In genomic region chr3:157104521-157104920, GRCh38 we compare ENCODE assay signal across 10 cellular contexts. TPM values are rescaled to one million over a fixed set of nuclear protein-coding genes. Genes with fewer than 3 reads are reported as not detected.
DNase-seq lines count a peak whose midpoint lies in the region; ATAC-seq, FAIRE-seq and TF ChIP-seq lines count a peak whose summit lies in the region.
"Had no signal": no experiment of that assay in that cellular context is flagged by ENCODE, and none has a peak within 500 bp of the region (broad histone marks: within the 10 kb centered on the region; RNA-seq: fewer than 3 reads in every experiment).

No MANE protein-coding gene starts in this region.

- CTCF ChIA-PET in CD8-positive, alpha-beta memory T cell (lab: Charles Lee) = interaction anchor here (1.2 kb wide), 1 partner anchor 24 kb away, joined by 4 read pairs; no protein-coding TSS in a partner anchor

- FAIRE-seq in astrocyte (lab: Jason Lieb, UNC) = no peak

- peak overlapping the region in 5 of 8 donors; percentile 66 to 98 (median 81) for H3K27ac Mint-ChIP-seq in CD8-positive, alpha-beta memory T cell
- H3K27ac Mint-ChIP-seq in HFFc6 (no peak overlapping the region), astrocyte (ENCODE audit: unreplicated experiment) (peak overlapping the region; percentile 2)

- H3K9me3 Mint-ChIP-seq in CD8-positive, alpha-beta memory T cell = no peaks in the 10 kb centered on the region
- H3K9me3 Mint-ChIP-seq in HFFc6 = no peaks in the 10 kb centered on the region
- peaks cover 2% of the 10 kb centered on the region for H3K9me3 Mint-ChIP-seq in astrocyte (ENCODE audit: unreplicated experiment)

- no peaks in the 10 kb centered on the region for H3K27me3 Mint-ChIP-seq in CD8-positive, alpha-beta memory T cell
- H3K27me3 Mint-ChIP-seq in HFFc6 (ENCODE audit: insufficient read depth) = peaks cover 2% of the 10 kb centered on the region; the same call in 1 of the 2 replicates
- peaks cover 15% of the 10 kb centered on the region for H3K27me3 Mint-ChIP-seq in astrocyte (ENCODE audit: low read depth, unreplicated experiment)

- no peak overlapping the region for H3K4me3 Mint-ChIP-seq in CD8-positive, alpha-beta memory T cell
- H3K4me3 Mint-ChIP-seq in HFFc6 (no peak overlapping the region), astrocyte (ENCODE audit: unreplicated experiment) (no peak overlapping the region)

- peak; percentile 40 for ATAC-seq in omental fat pad (ENCODE audit: low FRiP score)
- no peak for ATAC-seq in GM21447 (IDR thresholded peaks at IDR 0.05; ENCODE audit: unreplicated experiment)
- ATAC-seq in GM21381 (IDR thresholded peaks at IDR 0.05; ENCODE audit: unreplicated experiment) = no peak
- no peak for ATAC-seq in sciatic nerve

- H3K4me1 Mint-ChIP-seq in CD8-positive, alpha-beta memory T cell = peaks cover 25 to 30% (median 30%) of the 10 kb centered on the region in 3 donors
- peaks cover 27% of the 10 kb centered on the region for H3K4me1 Mint-ChIP-seq in HFFc6 (ENCODE audit: low read depth)
- no peaks in the 10 kb centered on the region for H3K4me1 Mint-ChIP-seq in astrocyte (ENCODE audit: low read depth, unreplicated experiment)

- H3K9me3 ChIP-seq in CD8-positive, alpha-beta memory T cell (ENCODE audit: low read length) = no peaks in the 10 kb centered on the region
- no peaks in the 10 kb centered on the region for H3K9me3 ChIP-seq in astrocyte (ENCODE audit: insufficient read depth, low read depth, low read length)
- H3K9me3 ChIP-seq: colonic mucosa, MG63 had no signal

- no peaks in the 10 kb centered on the region for H4K20me1 ChIP-seq in astrocyte (ENCODE audit: insufficient read depth, low read length)

- intact Hi-C loops in sciatic nerve (cut with DNase I) = no loop called here

- H3K27ac ChIP-seq in CD8-positive, alpha-beta memory T cell (ENCODE audit: low read depth, low read length) = no peak overlapping the region
- no peak overlapping the region for H3K27ac ChIP-seq in astrocyte (ENCODE audit: low read depth, low read length)
- H3K27ac ChIP-seq: colonic mucosa had no signal

- TF ChIP-seq CTCF in HFFc6 (IDR thresholded peaks at IDR 0.05) (no peak), astrocyte (IDR thresholded peaks at IDR 0.05; ENCODE audit: insufficient read depth, low read depth, low read length) (no peak), omental fat pad (IDR thresholded peaks at IDR 0.05) (no peak)

- H3K36me3 ChIP-seq in CD8-positive, alpha-beta memory T cell (ENCODE audit: insufficient read depth, low read length) = no peaks in the 10 kb centered on the region
- H3K36me3 ChIP-seq in astrocyte (ENCODE audit: insufficient read depth, low read length) = no peaks in the 10 kb centered on the region
- H3K36me3 ChIP-seq: colonic mucosa, MG63 had no signal

- no peak for DNase-seq in CD8-positive, alpha-beta memory T cell
- peak; percentile 51 for DNase-seq in HFFc6
- DNase-seq in astrocyte (ENCODE audit: low read depth) = no peak
- no peak for DNase-seq in omental fat pad (ENCODE audit: low spot score)
- DNase-seq in sciatic nerve (ENCODE audit: low spot score) = no peak
- DNase-seq: colonic mucosa, MG63, NCI-H2171 had no signal

- H3K4me3 ChIP-seq in CD8-positive, alpha-beta memory T cell (ENCODE audit: low read length) = no peak overlapping the region
- no peak overlapping the region for H3K4me3 ChIP-seq in astrocyte (ENCODE audit: insufficient read depth, low read depth, low read length)
- H3K4me3 ChIP-seq: colonic mucosa, MG63 had no signal

- no peak overlapping the region for H2AFZ ChIP-seq in astrocyte (ENCODE audit: low read depth, low read length)

- POLR2A ChIA-PET in CD8-positive, alpha-beta memory T cell (lab: Charles Lee) = no interaction called here

- no peaks in the 10 kb centered on the region for H3K36me3 Mint-ChIP-seq in CD8-positive, alpha-beta memory T cell
- H3K36me3 Mint-ChIP-seq in HFFc6 (ENCODE audit: low read depth) (no peaks in the 10 kb centered on the region), astrocyte (ENCODE audit: low read depth, unreplicated experiment) (peaks cover 2% of the 10 kb centered on the region)

- H3K9ac ChIP-seq in astrocyte (ENCODE audit: low read length) = no peak overlapping the region

- H3K4me1 ChIP-seq in CD8-positive, alpha-beta memory T cell (ENCODE audit: insufficient read depth, low read length) = peaks cover 16% of the 10 kb centered on the region
- peaks cover 4% of the 10 kb centered on the region for H3K4me1 ChIP-seq in astrocyte (ENCODE audit: insufficient read depth, low read length)
- H3K4me1 ChIP-seq: colonic mucosa had no signal

- no peaks in the 10 kb centered on the region for H3K79me2 ChIP-seq in astrocyte (ENCODE audit: insufficient read depth, low read length)

- no peaks in the 10 kb centered on the region for H3K27me3 ChIP-seq in CD8-positive, alpha-beta memory T cell (ENCODE audit: insufficient read depth, low read length, poor library complexity, severe bottlenecking)
- no peaks in the 10 kb centered on the region for H3K27me3 ChIP-seq in astrocyte (ENCODE audit: insufficient read depth, low read length)
- H3K27me3 ChIP-seq: colonic mucosa, MG63 had no signal

- no peak overlapping the region for H3K4me2 ChIP-seq in astrocyte (ENCODE audit: low read length)

RNA-seq across cellular contexts. Expression of gene CCNL1, which starts 55.4 kb away (rescaled TPM):
- 100 to 1,000 TPM; 125 to 126 TPM for total RNA-seq in CD8-positive, alpha-beta memory T cell
- polyA plus RNA-seq in CD8-positive, alpha-beta memory T cell = 62.1 TPM
- total RNA-seq in HFFc6 (2021; fragmentation: NEBNext Ultra II Directional; extraction: Animal tissue kit (Norgen Biotek cat#: 25700)) = 10 to 100 TPM; 47.4 to 74.3 (median 65.1) TPM
- total RNA-seq in astrocyte (63.2 and 66.8 TPM in 2 replicates), omental fat pad (100 to 1,000 TPM; 378 to 875 (median 605) TPM), sciatic nerve (222 TPM)
